In genomic region chr5:473344-474192, GRCh38 we compare ENCODE assay signal across 8 cellular contexts.
DNase-seq lines count a peak whose midpoint lies in the region; ATAC-seq lines count a peak whose summit lies in the region.

No MANE protein-coding gene starts in this region.

- peak overlapping the region; percentile 86 for H3K4me3 ChIP-seq in SK-N-MC

- H3K9ac ChIP-seq in SK-N-MC (ENCODE audit: insufficient read length), result peak overlapping the region; percentile 76

- no peaks in the 10 kb centered on the region for H3K9me3 ChIP-seq in SK-N-MC (ENCODE audit: low read depth, low read length)

- H3K36me3 ChIP-seq in SK-N-MC (ENCODE audit: insufficient read depth, low read length), result peaks cover 13% of the 10 kb centered on the region; the same call in 1 of the 2 replicates

- H3K27ac ChIP-seq in SK-N-MC, result no peak overlapping the region

- DNase-seq in EH (ENCODE audit: low read depth), result peak; percentile 60
- DNase-seq in HPDE6-E6E7 (ENCODE audit: extremely low spot score), result peak; percentile 34
- no peak for DNase-seq in SK-N-MC (ENCODE audit: low read depth, low spot score)
- peak; percentile 49 for DNase-seq in cerebellar cortex (ENCODE audit: low spot score)
- DNase-seq in kidney glomerular epithelial cell (lab: John Stamatoyannopoulos, UW), result peak; percentile 18
- peak; percentile 8 for DNase-seq in stimulated activated CD4-positive, alpha-beta T cell treated with anti-CD3 and anti-CD28 coated beads, Interleukin-1b, Interleukin-23, amount 100 ng/mL, for 48 hours

- ATAC-seq in GM21515 (IDR thresholded peaks at IDR 0.05; ENCODE audit: unreplicated experiment), result peak; percentile 24
- no peak for ATAC-seq in GM18870 (IDR thresholded peaks at IDR 0.05; ENCODE audit: unreplicated experiment)
